Comparison of ENCODE assay signal across 23 cellular contexts in genomic region chr3:194308635-194309213, GRCh38. TPM values are rescaled to one million over a fixed set of nuclear protein-coding genes. Genes with fewer than 3 reads are reported as not detected.
DNase-seq lines count a peak whose midpoint lies in the region; ATAC-seq, FAIRE-seq and TF ChIP-seq lines count a peak whose summit lies in the region.
"Had no signal": no experiment of that assay in that cellular context is flagged by ENCODE, and none has a peak within 500 bp of the region (broad histone marks: within the 10 kb centered on the region; RNA-seq: fewer than 3 reads in every experiment).

No MANE protein-coding gene starts in this region.

- peaks cover 63% of the 10 kb centered on the region for H3K4me1 Mint-ChIP-seq in nephron

- H3K4me1 ChIP-seq in GM12878 (ENCODE audit: control insufficient read depth, insufficient read depth, low read length) (peaks cover 46% of the 10 kb centered on the region), Peyer's patch (peaks cover 0 to 11% (median 2%) of the 10 kb centered on the region in 4 donors)

- 2% methylated on average over 4 of the region's 4 CpGs for WGBS in GM12878 (ENCODE audit: insufficient coverage, insufficient replicate concordance, low lambda C conversion rate, missing lambda C conversion rate)

- no peak for TF ChIP-seq RAD21 in GM12878 (IDR thresholded peaks at IDR 0.05; ENCODE audit: insufficient read depth, low read depth, low read length)

- H3K27ac ChIP-seq in GM12878 (ENCODE audit: control insufficient read depth, insufficient read depth): peak overlapping the region; percentile 75; the same call in 1 of the 2 replicates
- H3K27ac ChIP-seq in Peyer's patch: no peak overlapping the region
- H3K27ac ChIP-seq: left ventricle myocardium inferior, right lobe of liver had no signal

- H2AFZ ChIP-seq in GM12878 (ENCODE audit: control insufficient read depth, low read depth, low read length): peak overlapping the region; percentile 20; the same call in 1 of the 2 replicates

- H3K4me3 ChIP-seq in GM12878 (no peak overlapping the region), H7 (ENCODE audit: insufficient read depth, low read depth, low read length) (no peak overlapping the region), Peyer's patch (no peak overlapping the region)
- H3K4me3 ChIP-seq: left ventricle myocardium inferior, right lobe of liver had no signal

- SMC1A ChIA-PET in GM12878 (lab: Charles Lee; ENCODE audit: uncharacterized antibody, unreplicated experiment): interaction anchor here (0.7 to 2.3 kb wide), 9 partner anchors 170 to 553 kb away, joined by 3 to 8 read pairs (median 4); no protein-coding TSS in a partner anchor

- peak overlapping the region; percentile 53; the same call in 1 of the 2 replicates for H3K4me2 ChIP-seq in GM12878 (ENCODE audit: control insufficient read depth, insufficient read depth)

- no TSS peak for BruUV-seq in GM12878 (replicated peaks; lab: Mats Ljungman, UMichigan)

- POLR2A ChIA-PET in GM12878 (lab: Charles Lee): interaction anchor here (0.6 to 1.5 kb wide), 2 partner anchors 177 to 178 kb away, joined by 3 to 6 read pairs; no protein-coding TSS in a partner anchor

- intact Hi-C loops in GM12878 (cut with micrococcal nuclease; ENCODE audit: unreplicated experiment): loop anchor here (5.0 kb wide), 1 partner anchor 126 kb away; no protein-coding TSS in a partner anchor

- H3K27me3 ChIP-seq in GM12878 (replicated peaks in 1 of 2; ENCODE audit: control insufficient read depth in 2 of 2, insufficient read depth in 2 of 2, low read length in 1 of 2) (no peaks in the 10 kb centered on the region; a peak in 1 of 4 replicates), H7 (ENCODE audit: control insufficient read depth, insufficient read depth, low read length) (peaks cover 2% of the 10 kb centered on the region; the same call in 1 of the 2 replicates), Peyer's patch (no peaks in the 10 kb centered on the region)
- H3K27me3 ChIP-seq: right lobe of liver had no signal

- TF ChIP-seq CTCF in GM12878 (IDR thresholded peaks at IDR 0.05 in 2 of 3, conservative IDR thresholded peaks at IDR 0.05 in 1 of 3; ENCODE audit: control insufficient read depth in 2 of 3, extremely low read depth in 1 of 3, insufficient read depth in 1 of 3, low read depth in 3 of 3, low read length in 3 of 3): no peak
- TF ChIP-seq CTCF in nephron (IDR thresholded peaks at IDR 0.05; ENCODE audit: unreplicated experiment in 3 of 3): no peak
- TF ChIP-seq CTCF in Peyer's patch (IDR thresholded peaks at IDR 0.05): no peak

- in situ Hi-C loops in GM12878 (cut with MboI): loop anchor here (5.0 kb wide), 1 partner anchor 171 kb away; the partner anchor contains the start of gene HES1

- peak; percentile 30 for ATAC-seq in HG03354 (IDR thresholded peaks at IDR 0.05; ENCODE audit: poor library complexity, severe bottlenecking, unreplicated experiment)
- ATAC-seq in GM12878: peak; percentile 25
- ATAC-seq: activated T-cell treated with anti-CD3 and anti-CD28 coated beads, Interleukin-2, amount 50 U/mL, for 4 hours; Panc1 had no signal

- no peaks in the 10 kb centered on the region for H3K9me3 Mint-ChIP-seq in nephron
- H3K9me3 Mint-ChIP-seq: dendritic cell treated with granulocyte-macrophage colony-stimulating factor and Interleukin-4, amounts not matched to agents 40 ng/mL and 50 ng/mL, for 4 days had no signal

- peak overlapping the region in 2 of 3 experiments; percentile 46 to 56 for H3K4me3 Mint-ChIP-seq in nephron
- H3K4me3 Mint-ChIP-seq: activated T-cell treated with anti-CD3 and anti-CD28 coated beads, Interleukin-2, amount 50 U/mL, for 4 hours; dendritic cell treated with granulocyte-macrophage colony-stimulating factor and Interleukin-4, amounts not matched to agents 40 ng/mL and 50 ng/mL, for 4 days had no signal

- no peaks in the 10 kb centered on the region; the same call in 2 of the 3 replicates for H3K9me3 ChIP-seq in GM12878 (replicated peaks; ENCODE audit: control insufficient read depth, insufficient read depth, low read length)
- H3K9me3 ChIP-seq in Peyer's patch: no peaks in the 10 kb centered on the region
- H3K9me3 ChIP-seq: left ventricle myocardium inferior, right lobe of liver had no signal

- TF ChIP-seq EP300 in GM12878 (IDR thresholded peaks at IDR 0.05; ENCODE audit: borderline replicate concordance in 1 of 2, control insufficient read depth in 1 of 2, low read depth in 2 of 2, low read length in 2 of 2): no peak

- H4K20me1 ChIP-seq in GM12878 (ENCODE audit: control insufficient read depth, insufficient read depth): no peaks in the 10 kb centered on the region

- H3K36me3 ChIP-seq in GM12878 (ENCODE audit: control insufficient read depth in 2 of 2, insufficient read depth in 2 of 2, low read length in 1 of 2): no peaks in the 10 kb centered on the region
- no peaks in the 10 kb centered on the region for H3K36me3 ChIP-seq in H7 (replicated peaks; ENCODE audit: control insufficient read depth, insufficient read depth, low read length)
- no peaks in the 10 kb centered on the region for H3K36me3 ChIP-seq in Peyer's patch
- H3K36me3 ChIP-seq: left ventricle myocardium inferior, right lobe of liver had no signal

- no peak overlapping the region for H3K9ac ChIP-seq in GM12878 (ENCODE audit: control insufficient read depth, insufficient read depth, low read length)

- peaks cover 24% of the 10 kb centered on the region for H3K27me3 Mint-ChIP-seq in nephron (ENCODE audit: low read depth)

- H3K36me3 Mint-ChIP-seq in nephron (ENCODE audit: low read depth): no peaks in the 10 kb centered on the region

- CTCF ChIA-PET in GM12878 (lab: Yijun Ruan, JAX): interaction anchor here (0.9 to 2.9 kb wide), 7 partner anchors 13 to 643 kb away, joined by 3 to 14 read pairs (median 5); no protein-coding TSS in a partner anchor

- peak; percentile 52 for FAIRE-seq in GM12878 (lab: Jason Lieb, UNC)
- FAIRE-seq: H54 had no signal

- TF ChIP-seq POLR2A in GM12878 (IDR thresholded peaks at IDR 0.05; ENCODE audit: low read depth, low read length): no peak
- TF ChIP-seq POLR2A in Peyer's patch (IDR thresholded peaks at IDR 0.05): no peak

- DNase-seq in NCI-H2196 (lab: John Stamatoyannopoulos, UW; ENCODE audit: unreplicated experiment) (peak; percentile 43), NCI-H2196 treated with DMSO at 0.1 percent for 48 hours (lab: John Stamatoyannopoulos, UW; ENCODE audit: unreplicated experiment) (no peak), GM12878 (ENCODE audit: low read depth, low spot score) (peak; percentile 40), H7 (no peak), Peyer's patch (no peak), COLO829 (ENCODE audit: low spot score) (no peak)
- DNase-seq: activated CD4-positive, CD25-positive, alpha-beta regulatory T cell treated with anti-CD3 and anti-CD28 coated beads, Interleukin-2, amount 50 U/mL, for 72 hours; activated T-cell treated with anti-CD3 and anti-CD28 coated beads, Interleukin-2, amount 50 U/mL, for 4 hours; amygdala; Calu3; left ventricle myocardium inferior; NCI-H1436; NCI-H510A treated with DMSO at 0.1 percent for 48 hours; right lobe of liver; stimulated activated CD4-positive, alpha-beta T cell treated with anti-CD3 and anti-CD28 coated beads, Interleukin-4, amount 100 ng/mL, for 1 hour; SW 1271; trophoblast cell had no signal

- peak overlapping the region; percentile 26 to 95 (median 94) for H3K27ac Mint-ChIP-seq in nephron
- H3K27ac Mint-ChIP-seq: dendritic cell treated with granulocyte-macrophage colony-stimulating factor and Interleukin-4, amounts not matched to agents 40 ng/mL and 50 ng/mL, for 4 days had no signal

- H3K79me2 ChIP-seq in GM12878 (ENCODE audit: control insufficient read depth, insufficient read depth, low read length): no peaks in the 10 kb centered on the region

- RAD21 ChIA-PET in GM12878 (lab: Charles Lee; ENCODE audit: unreplicated experiment): interaction anchor here (0.7 to 2.2 kb wide), 4 partner anchors 178 to 643 kb away, joined by 3 to 13 read pairs (median 3); no protein-coding TSS in a partner anchor

TF ChIP-seq in GM12878, 131 proteins besides CTCF, POLR2A, EP300 and RAD21 (continues in another document):
- TF ChIP-seq MTA3 (IDR thresholded peaks at IDR 0.05; ENCODE audit: borderline replicate concordance, low read length) (no peak), SMARCA5 (IDR thresholded peaks at IDR 0.05) (no peak), IKZF1 (conservative IDR thresholded peaks at IDR 0.05) (peak; percentile 35), SUZ12 (IDR thresholded peaks at IDR 0.05; ENCODE audit: unreplicated experiment) (no peak), BMI1 (IDR thresholded peaks at IDR 0.05; ENCODE audit: borderline replicate concordance) (no peak), MXI1 (IDR thresholded peaks at IDR 0.05; ENCODE audit: low read depth, low read length) (no peak), IKZF2 (IDR thresholded peaks at IDR 0.05) (peak; percentile 31 to 47; a peak in 3 of 4 replicates), RCOR1 (conservative IDR thresholded peaks at IDR 0.05; ENCODE audit: low read depth, low read length) (no peak)

RNA-seq across cellular contexts. Expression of gene CPN2, which starts 42.4 kb away (rescaled TPM):
- not detected in 2 replicates for total RNA-seq in GM12878 (2013; cell fraction: nucleolus; rRNA removed)
- total RNA-seq in GM12878 (2014; rRNA removed) (not detected in 2 replicates), GM12878 (2014; rRNA removed; fragmentation: Illumina TruSeq; extraction: Trizol) (not detected in 2 replicates), GM12878 (2021) (0.05 TPM in 1 of 2 replicates, not detected in the other), Peyer's patch (not detected)
- not detected for polyA plus RNA-seq in GM12878 (2011; ENCODE audit: low read depth)
- polyA plus RNA-seq in GM12878 (2011; rRNA removed) (not detected in 2 replicates), GM12878 (2014; fragmentation: Illumina TruSeq; extraction: Trizol) (not detected in 2 replicates), GM12878 (2014; fragmentation: Nextera tagmentation; extraction: Ambion mirVana) (not detected), GM12878 (2014; rRNA removed) (not detected in 2 replicates), GM12878 (2016; fragmentation: Nextera tagmentation; extraction: Ambion mirVana) (not detected)
- not detected in 2 replicates for polyA plus RNA-seq in GM12878 (2011; cell fraction: cytosol; rRNA removed)
- polyA plus RNA-seq in GM12878 (2011; cell fraction: nucleus; rRNA removed): not detected in 2 replicates
- not detected in 2 replicates for polyA plus RNA-seq in GM12878 (2012)
- not detected in 2 replicates for polyA minus RNA-seq in GM12878 (2011; rRNA and poly(A)+ RNA removed)
- not detected in 2 replicates for polyA minus RNA-seq in GM12878 (2011; cell fraction: cytosol; rRNA and poly(A)+ RNA removed)
- polyA minus RNA-seq in GM12878 (2011; cell fraction: nucleus; rRNA and poly(A)+ RNA removed): not detected in 2 replicates
- 0.21 TPM in 1 of 2 replicates, not detected in the other for total RNA-seq in H7 (2014; rRNA removed; shearing (Covaris generic))
- total RNA-seq: Calu3 had no signal
- polyA plus RNA-seq: neural cell had no signal

Comparison
In these comparisons a context has a peak if more than half of its experiments do, and no peak if none do; other contexts are left out.
1. DNase-seq: peak in NCI-H2196 (single experiment) and GM12878 (single experiment); none in NCI-H2196 treated with DMSO at 0.1 percent for 48 hours (single experiment), H7 (single experiment), Peyer's patch (0 of 3) and COLO829 (single experiment).